2 cellular contexts compared by ENCODE assay signal in genomic region chr19:4547303-4548237, GRCh38.
TF ChIP-seq lines count a peak whose summit lies in the region.

No MANE protein-coding gene starts in this region.

TF ChIP-seq in GM12878, 131 proteins besides CTCF, POLR2A, EP300 and RAD21:
- TF ChIP-seq SMARCA5 (IDR thresholded peaks at IDR 0.05) (0 out of 2 replicates have a peak, but pooled peaks have one; percentile 63), HSF1 (IDR thresholded peaks at IDR 0.05; ENCODE audit: low read depth, low read length) (no peak)

TF ChIP-seq in neural cell, 6 proteins besides CTCF, POLR2A, EP300 and RAD21:
- TF ChIP-seq EZH2 (IDR thresholded peaks at IDR 0.05; ENCODE audit: borderline replicate concordance, insufficient read depth, low read length, poor library complexity, severe bottlenecking), result no peak
- no peak for TF ChIP-seq POLR2AphosphoS5 (IDR thresholded peaks at IDR 0.05)
- TF ChIP-seq MXI1 (conservative IDR thresholded peaks at IDR 0.05; ENCODE audit: poor library complexity, severe bottlenecking), result no peak
- no peak for TF ChIP-seq REST (IDR thresholded peaks at IDR 0.05; ENCODE audit: borderline replicate concordance)
- TF ChIP-seq TAF1 (IDR thresholded peaks at IDR 0.05; ENCODE audit: low read depth), result no peak
- no peak for TF ChIP-seq SMC3 (conservative IDR thresholded peaks at IDR 0.05; ENCODE audit: poor library complexity)
